In the genomic region with DNA sequence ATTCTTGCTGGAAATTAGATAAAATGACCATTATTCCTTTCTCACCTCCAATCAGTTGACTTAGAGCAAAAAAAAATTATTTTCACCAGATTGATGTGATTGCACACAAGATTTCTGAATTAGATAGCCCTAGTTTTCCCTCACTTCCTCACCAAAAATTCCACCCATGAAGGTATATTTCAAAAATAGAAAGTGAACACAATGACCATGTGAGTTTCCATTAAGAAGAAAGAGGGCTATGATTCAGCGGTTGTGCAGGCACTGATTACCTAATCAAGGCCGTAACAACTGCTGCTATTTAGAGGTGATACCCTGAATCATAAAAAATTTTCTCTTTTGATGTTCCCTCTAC, we compare ENCODE assay signal across 10 cellular contexts. TPM values are rescaled to one million over a fixed set of nuclear protein-coding genes. Genes with fewer than 3 reads are reported as not detected.
DNase-seq lines count a peak whose midpoint lies in the region; ATAC-seq and TF ChIP-seq lines count a peak whose summit lies in the region.
"Had no signal": no experiment of that assay in that cellular context is flagged by ENCODE, and none has a peak within 500 bp of the region (broad histone marks: within the 10 kb centered on the region; RNA-seq: fewer than 3 reads in every experiment).

No MANE protein-coding gene starts in this region.

- TF ChIP-seq POLR2A in breast epithelium (IDR thresholded peaks at IDR 0.05): no peak
- no peak for TF ChIP-seq POLR2A in upper lobe of left lung (IDR thresholded peaks at IDR 0.05)

- no peaks in the 10 kb centered on the region for H3K27me3 Mint-ChIP-seq in MCF 10A (ENCODE audit: insufficient read depth, unreplicated experiment)
- H3K27me3 Mint-ChIP-seq: naive B cell had no signal

- H3K4me3 ChIP-seq in breast epithelium (no peak overlapping the region), right cardiac atrium (ENCODE audit: low read length) (no peak overlapping the region), upper lobe of left lung (no peak overlapping the region)

- H3K9me3 ChIP-seq in breast epithelium (no peaks in the 10 kb centered on the region), right cardiac atrium (ENCODE audit: control insufficient read depth, low read length) (no peaks in the 10 kb centered on the region), upper lobe of left lung (no peaks in the 10 kb centered on the region)

- no peaks in the 10 kb centered on the region for H3K9me3 Mint-ChIP-seq in MCF 10A (ENCODE audit: unreplicated experiment)
- H3K9me3 Mint-ChIP-seq: naive B cell had no signal

- no peaks in the 10 kb centered on the region for H3K36me3 ChIP-seq in breast epithelium
- no peaks in the 10 kb centered on the region for H3K36me3 ChIP-seq in upper lobe of left lung

- intact Hi-C loops in MCF 10A (cut with micrococcal nuclease): loop anchor here (5.0 kb wide), 1 partner anchor 50 kb away; no protein-coding TSS in a partner anchor
- intact Hi-C loops in breast epithelium (cut with DNase I; ENCODE audit: low total_unique reads): no loop called here
- intact Hi-C loops in right cardiac atrium (cut with DNase I): no loop called here

- H3K27me3 ChIP-seq in breast epithelium (no peaks in the 10 kb centered on the region), right cardiac atrium (ENCODE audit: control insufficient read depth, insufficient read depth) (no peaks in the 10 kb centered on the region), upper lobe of left lung (no peaks in the 10 kb centered on the region)

- POLR2A ChIA-PET in MCF 10A (lab: Yijun Ruan, JAX): interaction anchor here (1.0 to 2.6 kb wide), 3 partner anchors 19 to 49 kb away, joined by 4 to 12 read pairs (median 5); a partner anchor contains a TSS

- CTCF ChIA-PET in MCF 10A (lab: Yijun Ruan, JAX): interaction anchor here (0.9 to 1.5 kb wide), 4 partner anchors 26 to 92 kb away, joined by 3 to 4 read pairs (median 3); no protein-coding TSS in a partner anchor

- H3K4me1 ChIP-seq in breast epithelium: no peaks in the 10 kb centered on the region
- peaks cover 7% of the 10 kb centered on the region for H3K4me1 ChIP-seq in right cardiac atrium (ENCODE audit: control insufficient read depth, insufficient read depth, low read length)
- H3K4me1 ChIP-seq in upper lobe of left lung: peaks cover 4 to 47% (median 13%) of the 10 kb centered on the region in 4 donors

- H3K36me3 Mint-ChIP-seq in MCF 10A (ENCODE audit: insufficient read depth, unreplicated experiment): no peaks in the 10 kb centered on the region
- H3K36me3 Mint-ChIP-seq: naive B cell had no signal

- TF ChIP-seq CTCF in MCF 10A (IDR thresholded peaks at IDR 0.05; ENCODE audit: unreplicated experiment) (no peak), breast epithelium (IDR thresholded peaks at IDR 0.05) (no peak), upper lobe of left lung (IDR thresholded peaks at IDR 0.05) (no peak)

- ATAC-seq in right cardiac atrium (peak; percentile 77 to 94), upper lobe of left lung (ENCODE audit: low FRiP score in 2 of 2) (peak in 1 of 2 donors; percentile 39)

- H3K27ac Mint-ChIP-seq in MCF 10A (ENCODE audit: low read depth, unreplicated experiment): peak overlapping the region; percentile 54

- peak in 2 of 4 donors; percentile 22 to 43 for TF ChIP-seq EP300 in upper lobe of left lung (IDR thresholded peaks at IDR 0.05)

- H3K4me3 Mint-ChIP-seq in MCF 10A (ENCODE audit: unreplicated experiment): no peak overlapping the region

- WGBS in right cardiac atrium: 43% methylated on average over 2 of the region's 2 CpGs
- 44 to 52% methylated on average over 2 of the region's 2 CpGs for WGBS in upper lobe of left lung, 2 donors

- BruUV-seq in MCF 10A (replicated peaks; lab: Mats Ljungman, UMichigan): no TSS peak

- peaks cover 20% of the 10 kb centered on the region for H3K4me1 Mint-ChIP-seq in MCF 10A (ENCODE audit: insufficient read depth, unreplicated experiment)

- H3K27ac ChIP-seq in breast epithelium: no peak overlapping the region
- H3K27ac ChIP-seq in right cardiac atrium (ENCODE audit: low read length): no peak overlapping the region
- peak overlapping the region; percentile 45 to 76 (median 60) for H3K27ac ChIP-seq in upper lobe of left lung
- H3K27ac ChIP-seq: KMS-11 had no signal

- peak; percentile 80 for DNase-seq in MCF 10A (ENCODE audit: unreplicated experiment)
- DNase-seq in breast epithelium (ENCODE audit: low spot score in 2 of 2): no peak
- peak; percentile 48 for DNase-seq in astrocyte of the hippocampus (ENCODE audit: low read depth, low spot score)
- DNase-seq in right cardiac atrium: no peak
- DNase-seq in upper lobe of left lung: no peak
- no peak for DNase-seq in NCI-H526 treated with DMSO at 0.1 percent for 48 hours (lab: John Stamatoyannopoulos, UW)
- no peak for DNase-seq in activated CD8-positive, alpha-beta memory T cell treated with anti-CD3 and anti-CD28 coated beads, Interleukin-2, amount 50 U/mL, for 48 hours
- DNase-seq in NCI-H524 (lab: John Stamatoyannopoulos, UW): no peak
- DNase-seq: naive B cell had no signal

RNA-seq across cellular contexts. Expression of a gene that starts 19.5 kb away (rescaled TPM):
- total RNA-seq in MCF 10A (2022): 9.8 and 12.1 TPM in 2 replicates
- 10 to 100 TPM; 34.6 to 74.1 (median 46.0) TPM for total RNA-seq in breast epithelium
- 10 to 100 TPM; 24.3 to 32.1 (median 26.6) TPM for total RNA-seq in right cardiac atrium
- 7.2 TPM for polyA plus RNA-seq in right cardiac atrium
- 10 to 100 TPM; 50.8 to 95.3 (median 65.3) TPM for total RNA-seq in upper lobe of left lung

Comparison
In these comparisons a context has a peak if more than half of its experiments do, and no peak if none do; other contexts are left out.
1. DNase-seq: peak in MCF 10A (single experiment) and astrocyte of the hippocampus (single experiment); none in breast epithelium (0 of 2), right cardiac atrium (0 of 3), upper lobe of left lung (0 of 2), NCI-H526 treated with DMSO at 0.1 percent for 48 hours (single experiment), activated CD8-positive, alpha-beta memory T cell treated with anti-CD3 and anti-CD28 coated beads, Interleukin-2, amount 50 U/mL, for 48 hours (single experiment) and NCI-H524 (0 of 2).
2. H3K27ac ChIP-seq: peak in upper lobe of left lung (4 of 4); none in breast epithelium (0 of 2) and right cardiac atrium (single experiment).